Comparison of ENCODE assay signal across 8 cellular contexts in genomic region chr17:29149431-29150064, GRCh38.
A peak's percentile ranks its signal among the peaks of the same experiment; 100 is the strongest.
DNase-seq lines count a peak whose midpoint lies in the region; ATAC-seq lines count a peak whose summit lies in the region.

No MANE protein-coding gene starts in this region.

- H3K27ac Mint-ChIP-seq in central memory CD8-positive, alpha-beta T cell (ENCODE audit: low read depth): peak overlapping the region; percentile 85

- H3K4me1 ChIP-seq in muscle layer of duodenum (ENCODE audit: control insufficient read depth in 1 of 2, insufficient read depth in 2 of 2, low read length in 2 of 2): peaks cover 8 to 44% of the 10 kb centered on the region in 2 donors

- peaks cover 25% of the 10 kb centered on the region for H3K4me1 Mint-ChIP-seq in central memory CD8-positive, alpha-beta T cell

- no peaks in the 10 kb centered on the region for H3K27me3 Mint-ChIP-seq in central memory CD8-positive, alpha-beta T cell

- no peaks in the 10 kb centered on the region for H3K9me3 Mint-ChIP-seq in central memory CD8-positive, alpha-beta T cell

- H3K36me3 ChIP-seq in muscle layer of duodenum (ENCODE audit: control insufficient read depth in 1 of 2, insufficient read depth in 2 of 2, low read length in 2 of 2): no peaks in the 10 kb centered on the region

- H3K4me3 ChIP-seq in muscle layer of duodenum (ENCODE audit: low read depth in 1 of 2, low read length in 2 of 2): peak overlapping the region; percentile 57 to 70

- peak overlapping the region; percentile 69 for H3K27ac ChIP-seq in muscle layer of duodenum (ENCODE audit: low read length)

- DNase-seq in NCI-H1436 (lab: John Stamatoyannopoulos, UW) (peak; percentile 20), NCI-H1436 treated with DMSO at 0.1 percent for 48 hours (lab: John Stamatoyannopoulos, UW) (no peak), NCI-H1105 treated with DMSO at 0.1 percent for 48 hours (lab: John Stamatoyannopoulos, UW) (peak; percentile 87), islet precursor cell (no peak)
- DNase-seq in central memory CD8-positive, alpha-beta T cell (ENCODE audit: low spot score in 2 of 2): no peak

- H3K27me3 ChIP-seq in muscle layer of duodenum (ENCODE audit: low read depth, low read length): no peaks in the 10 kb centered on the region

- H3K9me3 ChIP-seq in muscle layer of duodenum (ENCODE audit: control insufficient read depth in 1 of 2, low read length in 2 of 2): no peaks in the 10 kb centered on the region

- no peak for ATAC-seq in central memory CD8-positive, alpha-beta T cell (replicated peaks; ENCODE audit: extremely low read depth, poor library complexity, severe bottlenecking)
- no peak for ATAC-seq in GM19467 (IDR thresholded peaks at IDR 0.05; ENCODE audit: unreplicated experiment)
- no peak for ATAC-seq in HG02623 (IDR thresholded peaks at IDR 0.05; ENCODE audit: unreplicated experiment)

- H3K36me3 Mint-ChIP-seq in central memory CD8-positive, alpha-beta T cell (ENCODE audit: insufficient read depth): peaks cover 2% of the 10 kb centered on the region

- H3K4me3 Mint-ChIP-seq in central memory CD8-positive, alpha-beta T cell: peak overlapping the region; percentile 75

Comparison
In these comparisons a context has a peak if more than half of its experiments do, and no peak if none do; other contexts are left out.
1. DNase-seq: peak in NCI-H1436 (single experiment) and NCI-H1105 treated with DMSO at 0.1 percent for 48 hours (single experiment); none in NCI-H1436 treated with DMSO at 0.1 percent for 48 hours (single experiment), central memory CD8-positive, alpha-beta T cell (0 of 2) and islet precursor cell (single experiment).